Comparison of ENCODE assay signal across 21 cellular contexts in the genomic region with DNA sequence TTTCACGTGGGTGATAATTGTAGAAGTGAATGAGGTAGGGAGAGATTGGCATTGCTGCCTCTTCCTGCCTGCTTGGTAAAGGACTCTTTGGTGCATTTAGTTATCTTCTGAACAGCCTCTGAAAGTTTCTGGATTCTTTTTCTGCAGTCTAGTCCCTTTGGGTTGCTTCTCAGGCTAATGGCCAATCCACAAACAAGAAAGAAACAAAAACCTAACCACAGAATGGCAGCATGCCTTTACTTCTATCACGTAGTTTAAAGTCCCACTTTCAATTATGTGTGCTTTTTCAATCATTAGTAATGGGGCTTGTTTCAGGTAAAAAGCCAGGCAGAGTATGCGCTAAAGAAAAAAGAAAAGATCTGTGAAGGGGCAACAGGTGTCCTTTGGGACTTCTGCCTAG.
"Had no signal": no experiment of that assay in that cellular context is flagged by ENCODE, and none has a peak within 500 bp of the region (broad histone marks: within the 10 kb centered on the region; RNA-seq: fewer than 3 reads in every experiment).

No MANE protein-coding gene starts in this region.

- H3K4me3 ChIP-seq: coronary artery, dorsolateral prefrontal cortex, esophagus muscularis mucosa, gastroesophageal sphincter, heart right ventricle, lower lobe of right lung, mucosa of descending colon had no signal

- H3K27ac ChIP-seq: coronary artery, dorsolateral prefrontal cortex, esophagus muscularis mucosa, foreskin keratinocyte, gastroesophageal sphincter, lower lobe of right lung had no signal

- H3K36me3 ChIP-seq: esophagus muscularis mucosa, gastroesophageal sphincter, heart right ventricle, lower lobe of right lung had no signal

- FAIRE-seq: colon, endothelial cell of umbilical vein, frontal cortex, keratinocyte had no signal

- ATAC-seq: foreskin keratinocyte, gastroesophageal sphincter, heart right ventricle, left colon, left lobe of liver, lower lobe of right lung, mucosa of descending colon had no signal

- H3K9me3 ChIP-seq: esophagus muscularis mucosa, gastroesophageal sphincter, heart right ventricle, lower lobe of right lung, mucosa of descending colon had no signal

- DNase-seq: dermis blood vessel endothelial cell; dorsolateral prefrontal cortex; effector CD4-positive, alpha-beta T cell; effector memory CD4-positive, alpha-beta T cell; foreskin keratinocyte; heart right ventricle; hippocampal formation; left colon; left ventricle myocardium superior; lower lobe of right lung; mesenchymal stem cell; mucosa of descending colon; naive B cell had no signal

- H3K4me1 ChIP-seq: esophagus muscularis mucosa, foreskin keratinocyte, gastroesophageal sphincter, lower lobe of right lung had no signal

- H3K27me3 ChIP-seq: esophagus muscularis mucosa, foreskin keratinocyte, gastroesophageal sphincter, heart right ventricle had no signal
